In the genomic region with DNA sequence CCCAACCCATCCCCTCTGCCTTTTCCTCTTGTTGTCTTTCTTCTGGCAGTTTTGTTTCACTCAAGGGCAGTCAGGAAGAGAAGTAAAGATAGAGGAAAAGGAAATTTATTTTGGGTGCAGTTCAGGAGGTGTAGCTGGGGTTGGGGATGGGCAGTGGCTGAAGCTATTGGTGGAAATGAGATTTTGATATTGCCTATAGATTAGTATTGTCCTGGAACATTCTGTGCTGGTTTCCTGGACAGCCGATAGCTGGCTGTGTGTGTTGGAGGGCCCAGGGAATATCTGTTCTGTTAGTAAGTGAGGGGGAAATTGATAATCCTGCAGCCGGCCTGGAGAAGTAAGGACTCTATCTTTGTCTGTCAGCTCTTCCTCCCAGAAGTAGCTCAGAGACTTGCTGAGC, we compare ENCODE assay signal across 32 cellular contexts.
"Had no signal": no experiment of that assay in that cellular context is flagged by ENCODE, and none has a peak within 500 bp of the region (broad histone marks: within the 10 kb centered on the region; RNA-seq: fewer than 3 reads in every experiment).

No MANE protein-coding gene starts in this region.

- H3K4me1 ChIP-seq: body of pancreas, breast epithelium had no signal

- H3K27ac Mint-ChIP-seq: activated B cell treated with CpG ODN at 0.5 μM for 24 hours; activated CD4-positive, alpha-beta memory T cell treated with anti-CD3 and anti-CD28 coated beads for 36 hours; activated naive CD4-positive, alpha-beta T cell treated with anti-CD3 and anti-CD28 coated beads for 36 hours; activated naive CD4-positive, alpha-beta T cell treated with anti-CD3 and anti-CD28 coated beads, Interleukin-2, amount 50 U/mL, for 72 hours; activated T-helper 1 cell treated with anti-CD3 and anti-CD28 coated beads, Interleukin-12 subunit alpha, Interleukin-12 subunit beta, Interleukin-2, Interleukin-4 antibody, amounts not matched to agents 30 ng/mL and 10 ng/mL and 1 ng/mL, durations not matched to agents 14 hours and 24 hours and 36 hours had no signal

- H2AFZ ChIP-seq: PC-9 had no signal

- H3K27ac ChIP-seq: adrenal gland, body of pancreas, breast epithelium, KMS-11, PC-9, RWPE1, VCaP had no signal

- H3K4me2 ChIP-seq: KMS-11, PC-9 had no signal

- H3K9me3 ChIP-seq: adrenal gland, body of pancreas, breast epithelium had no signal

- ATAC-seq: activated naive CD4-positive, alpha-beta T cell treated with anti-CD3 and anti-CD28 coated beads, Interleukin-2, amount 50 U/mL, for 72 hours; activated T-cell treated with anti-CD3 and anti-CD28 coated beads, Interleukin-2, amount 50 U/mL, for 4 hours; body of pancreas had no signal

- H3K27me3 ChIP-seq: adrenal gland, body of pancreas, breast epithelium had no signal

- H3K4me3 Mint-ChIP-seq: activated B cell treated with CpG ODN at 0.5 μM for 24 hours; activated CD4-positive, alpha-beta memory T cell treated with anti-CD3 and anti-CD28 coated beads for 36 hours; activated naive CD4-positive, alpha-beta T cell treated with anti-CD3 and anti-CD28 coated beads for 36 hours; activated T-cell treated with anti-CD3 and anti-CD28 coated beads, Interleukin-2, amount 50 U/mL, for 4 hours; activated T-helper 1 cell treated with anti-CD3 and anti-CD28 coated beads, Interleukin-12 subunit alpha, Interleukin-12 subunit beta, Interleukin-2, Interleukin-4 antibody, amounts not matched to agents 30 ng/mL and 10 ng/mL and 1 ng/mL, durations not matched to agents 14 hours and 24 hours and 36 hours had no signal

- H3K4me3 ChIP-seq: adrenal gland, body of pancreas, breast epithelium, PC-9 had no signal

- H3K27me3 Mint-ChIP-seq: activated B cell treated with CpG ODN at 0.5 μM for 24 hours had no signal

- H3K9ac ChIP-seq: KMS-11 had no signal

- H3K9me3 Mint-ChIP-seq: activated B cell treated with CpG ODN at 0.5 μM for 24 hours; activated CD4-positive, alpha-beta memory T cell treated with anti-CD3 and anti-CD28 coated beads for 36 hours; activated naive CD4-positive, alpha-beta T cell treated with anti-CD3 and anti-CD28 coated beads for 36 hours; activated T-cell treated with anti-CD3 and anti-CD28 coated beads, Interleukin-2, amount 50 U/mL, for 4 hours; activated T-helper 1 cell treated with anti-CD3 and anti-CD28 coated beads, Interleukin-12 subunit alpha, Interleukin-12 subunit beta, Interleukin-2, Interleukin-4 antibody, amounts not matched to agents 30 ng/mL and 10 ng/mL and 1 ng/mL, durations not matched to agents 14 hours and 24 hours and 36 hours had no signal

- DNase-seq: activated B cell treated with CpG ODN at 0.5 μM for 24 hours; activated CD4-positive, alpha-beta memory T cell treated with anti-CD3 and anti-CD28 coated beads for 36 hours; activated CD4-positive, alpha-beta T cell treated with anti-CD3 and anti-CD28 coated beads for 4 hours; activated CD4-positive, alpha-beta T cell treated with anti-CD3 and anti-CD28 coated beads, Interleukin-2, amount 50 U/mL, for 1 hour; activated CD4-positive, CD25-positive, alpha-beta regulatory T cell treated with anti-CD3 and anti-CD28 coated beads, Interleukin-2, amount 50 U/mL, for 72 hours; activated CD8-positive, alpha-beta memory T cell treated with anti-CD3 and anti-CD28 coated beads, Interleukin-2, amount 50 U/mL, for 4 hours; activated gamma-delta T cell treated with Interleukin-2 at 50 U/mL for 16 hours; activated naive CD4-positive, alpha-beta T cell treated with anti-CD3 and anti-CD28 coated beads for 36 hours; activated T-cell treated with anti-CD3 and anti-CD28 coated beads for 4 hours; activated T-cell treated with anti-CD3 and anti-CD28 coated beads, Interleukin-2, amount 50 U/mL, for 4 hours; adrenal gland; body of pancreas; caudate nucleus; cerebellar nuclear complex; NCI-H1092 treated with DMSO at 0.1 percent for 48 hours; NCI-H187; NCI-H2029 treated with DMSO at 0.1 percent for 48 hours; NCI-H2171; NCI-H446; NCI-H510A treated with DMSO at 0.1 percent for 48 hours; PC-9; Right ventricle myocardium superior; SW 1271; T-helper 1 cell; T-helper 2 cell; T-helper 9 cell had no signal

- H3K36me3 ChIP-seq: adrenal gland, breast epithelium had no signal

- H3K36me3 Mint-ChIP-seq: activated CD4-positive, alpha-beta memory T cell treated with anti-CD3 and anti-CD28 coated beads for 36 hours had no signal
